ENCODE assay signal across 15 cellular contexts in the genomic region with DNA sequence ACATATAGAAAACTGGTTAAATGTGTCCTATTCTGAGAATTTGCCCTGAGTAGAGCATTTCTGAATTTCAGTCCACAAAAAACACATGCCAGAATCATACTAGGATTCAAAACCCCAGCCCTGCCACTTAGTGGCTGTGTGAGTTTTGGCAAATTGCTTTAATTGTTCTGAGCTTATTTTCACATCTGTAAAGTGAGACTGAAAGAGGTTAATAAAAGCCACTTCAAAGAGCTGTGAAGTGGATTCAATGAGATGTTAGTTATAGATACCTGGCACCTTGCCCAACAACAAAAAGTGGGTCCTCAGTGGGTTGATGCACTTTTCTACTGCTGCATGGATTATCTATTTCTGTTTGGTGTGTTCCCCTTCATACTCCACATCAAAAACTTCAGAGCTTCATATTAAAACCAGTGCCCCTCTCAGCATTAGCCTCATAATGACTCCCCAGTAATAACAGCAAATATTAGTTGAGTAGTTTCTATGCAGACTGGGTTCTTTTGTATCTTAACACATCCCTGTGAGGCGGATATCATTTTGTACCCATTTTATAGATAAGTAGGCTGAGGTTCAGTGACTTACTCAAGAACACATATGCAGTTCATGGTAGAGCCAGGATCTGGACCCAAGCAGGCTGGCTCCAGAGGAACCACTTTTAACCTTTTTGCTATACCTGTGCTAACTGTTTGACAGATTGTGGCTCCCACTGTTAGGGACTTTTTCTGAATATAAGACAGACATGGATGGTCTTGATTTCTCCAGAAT. TPM values are rescaled to one million over a fixed set of nuclear protein-coding genes. Genes with fewer than 3 reads are reported as not detected.
DNase-seq lines count a peak whose midpoint lies in the region; ATAC-seq and TF ChIP-seq lines count a peak whose summit lies in the region.
"Had no signal": no experiment of that assay in that cellular context is flagged by ENCODE, and none has a peak within 500 bp of the region (broad histone marks: within the 10 kb centered on the region; RNA-seq: fewer than 3 reads in every experiment).

No MANE protein-coding gene starts in this region.

- no peaks in the 10 kb centered on the region for H3K27me3 Mint-ChIP-seq in activated CD8-positive, alpha-beta T cell treated with anti-CD3 and anti-CD28 coated beads, Interleukin-2, amount 10 ng/mL, durations not matched to agents 7 days and 5 days (ENCODE audit: low read depth)

- 73% methylated on average over 1 of the region's 1 CpG for WGBS in mammary epithelial cell (ENCODE audit: low coverage, missing lambda C conversion rate)

- peaks cover 46% of the 10 kb centered on the region for H3K4me1 Mint-ChIP-seq in activated CD8-positive, alpha-beta T cell treated with anti-CD3 and anti-CD28 coated beads, Interleukin-2, amount 10 ng/mL, durations not matched to agents 7 days and 5 days (ENCODE audit: low read depth)

- H3K27me3 ChIP-seq in left ventricle myocardium inferior (ENCODE audit: low read depth) = no peaks in the 10 kb centered on the region
- H3K27me3 ChIP-seq in mammary epithelial cell (ENCODE audit: insufficient read depth, low read length) = no peaks in the 10 kb centered on the region
- H3K27me3 ChIP-seq: spleen had no signal

- POLR2A ChIA-PET in activated CD8-positive, alpha-beta T cell treated with anti-CD3 and anti-CD28 coated beads, Interleukin-2, amount 10 ng/mL, durations not matched to agents 7 days and 5 days (lab: Charles Lee) = interaction anchor here (0.6 to 3.2 kb wide), 9 partner anchors 10 to 302 kb away, joined by 3 to 31 read pairs (median 5); no protein-coding TSS in a partner anchor

- no peak overlapping the region for H3K4me2 ChIP-seq in mammary epithelial cell (ENCODE audit: insufficient read depth, low read depth, low read length)
- H3K4me2 ChIP-seq: SK-N-SH had no signal

- intact Hi-C loops in left ventricle myocardium inferior (cut with micrococcal nuclease) = loop anchor here (10.0 kb wide), 1 partner anchor 77 kb away; no protein-coding TSS in a partner anchor
- intact Hi-C loops in Right ventricle myocardium inferior (cut with DNase I) = loop anchor here (10.0 kb wide), 1 partner anchor 107 kb away; no protein-coding TSS in a partner anchor
- intact Hi-C loops in mammary epithelial cell (cut with micrococcal nuclease) = no loop called here

- TF ChIP-seq CTCF in left ventricle myocardium inferior (IDR thresholded peaks at IDR 0.05; ENCODE audit: borderline replicate concordance) (no peak), GM10266 (IDR thresholded peaks at IDR 0.05; ENCODE audit: control insufficient read depth, insufficient read depth, low read depth, missing control alignments) (no peak), mammary epithelial cell (conservative IDR thresholded peaks at IDR 0.05 in 1 of 2, IDR thresholded peaks at IDR 0.05 in 1 of 2; ENCODE audit: extremely low read depth in 1 of 2, insufficient read depth in 1 of 2, low read depth in 1 of 2, low read length in 2 of 2) (no peak)

- ATAC-seq in Right ventricle myocardium inferior (no peak), left lobe of liver (no peak)
- peak; percentile 53 for ATAC-seq in activated CD8-positive, alpha-beta T cell treated with anti-CD3 and anti-CD28 coated beads, Interleukin-2, amount 10 ng/mL, durations not matched to agents 7 days and 5 days
- ATAC-seq in stimulated activated naive CD8-positive, alpha-beta T cell treated with anti-CD3 and anti-CD28 coated beads, Interleukin-15, Interleukin-2, amounts not matched to agents 100 U/mL and 50 U/mL, for 24 hours = peak; percentile 65

- H4K20me1 ChIP-seq in mammary epithelial cell (ENCODE audit: insufficient read depth, low read length) = no peaks in the 10 kb centered on the region

- peak overlapping the region; percentile 16 for H3K4me3 Mint-ChIP-seq in activated CD8-positive, alpha-beta T cell treated with anti-CD3 and anti-CD28 coated beads, Interleukin-2, amount 10 ng/mL, durations not matched to agents 7 days and 5 days
- H3K4me3 Mint-ChIP-seq: nephron progenitor cell had no signal

- no peaks in the 10 kb centered on the region for H3K9me3 ChIP-seq in left ventricle myocardium inferior (replicated peaks)
- H3K9me3 ChIP-seq in mammary epithelial cell (replicated peaks; ENCODE audit: insufficient read depth, low read length) = no peaks in the 10 kb centered on the region
- H3K9me3 ChIP-seq: SK-N-SH, spleen had no signal

- peaks cover 58% of the 10 kb centered on the region for H3K4me1 ChIP-seq in left ventricle myocardium inferior
- H3K4me1 ChIP-seq in mammary epithelial cell (ENCODE audit: insufficient read depth, low read length) = peaks cover 9% of the 10 kb centered on the region

- H3K27ac Mint-ChIP-seq in activated CD8-positive, alpha-beta T cell treated with anti-CD3 and anti-CD28 coated beads, Interleukin-2, amount 10 ng/mL, durations not matched to agents 7 days and 5 days = peak overlapping the region; percentile 86
- H3K27ac Mint-ChIP-seq: nephron progenitor cell had no signal

- dilution Hi-C loops in mammary epithelial cell (cut with HindIII; ENCODE audit: low sequenced_read_pairs) = no loop called here

- in situ Hi-C loops in mammary epithelial cell (cut with MboI; ENCODE audit: low sequenced_read_pairs in 2 of 2) = no loop called here

- H3K79me2 ChIP-seq in mammary epithelial cell (ENCODE audit: insufficient read depth, low read length) = no peaks in the 10 kb centered on the region

- no peak overlapping the region for H3K9ac ChIP-seq in mammary epithelial cell (ENCODE audit: insufficient read depth, low read length)
- H3K9ac ChIP-seq: SK-N-SH had no signal

- BruUV-seq in mammary epithelial cell (replicated peaks; lab: Mats Ljungman, UMichigan) = no TSS peak

- H3K9me3 Mint-ChIP-seq in activated CD8-positive, alpha-beta T cell treated with anti-CD3 and anti-CD28 coated beads, Interleukin-2, amount 10 ng/mL, durations not matched to agents 7 days and 5 days (ENCODE audit: insufficient read depth) = no peaks in the 10 kb centered on the region

- H3K4me3 ChIP-seq in left ventricle myocardium inferior (no peak overlapping the region), mammary epithelial cell (replicated peaks in 1 of 3; ENCODE audit: insufficient read depth in 1 of 3, low read depth in 2 of 3, low read length in 3 of 3) (no peak overlapping the region)
- H3K4me3 ChIP-seq: spleen had no signal

- CTCF ChIA-PET in activated CD8-positive, alpha-beta T cell treated with anti-CD3 and anti-CD28 coated beads, Interleukin-2, amount 10 ng/mL, durations not matched to agents 7 days and 5 days (lab: Charles Lee) = interaction anchor here (0.7 to 4.5 kb wide), 36 partner anchors 10 to 303 kb away, joined by 3 to 88 read pairs (median 5); partner anchors contain the start of genes ADORA3, ATP5PB, RAP1A and TMIGD3
- CTCF ChIA-PET in mammary epithelial cell (lab: Charles Lee; ENCODE audit: low non-redundant PET) = no interaction called here

- H3K27ac ChIP-seq in left ventricle myocardium inferior (replicated peaks) (peak overlapping the region; percentile 96), mammary epithelial cell (ENCODE audit: insufficient read depth, low read depth, low read length) (no peak overlapping the region)
- H3K27ac ChIP-seq: C4-2B had no signal

- DNase-seq in left ventricle myocardium inferior (no peak), Right ventricle myocardium inferior (ENCODE audit: missing footprints) (no peak), NCI-H2107 (lab: John Stamatoyannopoulos, UW) (peak; percentile 45), GM10266 (ENCODE audit: extremely low spot score) (no peak), left lobe of liver (ENCODE audit: low spot score) (no peak), mammary epithelial cell (no peak)
- peak; percentile 49 for DNase-seq in activated CD8-positive, alpha-beta T cell treated with anti-CD3 and anti-CD28 coated beads, Interleukin-2, amount 10 ng/mL, durations not matched to agents 7 days and 5 days
- peak; percentile 33 for DNase-seq in stimulated activated naive CD8-positive, alpha-beta T cell treated with anti-CD3 and anti-CD28 coated beads, Interleukin-15, Interleukin-2, amounts not matched to agents 100 U/mL and 50 U/mL, for 24 hours
- DNase-seq: activated CD8-positive, alpha-beta memory T cell treated with anti-CD3 and anti-CD28 coated beads, Interleukin-2, amount 50 U/mL, for 4 hours; NCI-H226; nephron progenitor cell; SK-N-SH; spleen; stimulated activated naive CD4-positive, alpha-beta T cell treated with Interleukin-2 at 50 U/mL for 16 hours had no signal

- no peaks in the 10 kb centered on the region for H3K36me3 Mint-ChIP-seq in activated CD8-positive, alpha-beta T cell treated with anti-CD3 and anti-CD28 coated beads, Interleukin-2, amount 10 ng/mL, durations not matched to agents 7 days and 5 days (ENCODE audit: low read depth)

- H3K36me3 ChIP-seq in left ventricle myocardium inferior = no peaks in the 10 kb centered on the region
- H3K36me3 ChIP-seq in mammary epithelial cell (ENCODE audit: insufficient read depth, low read length) = no peaks in the 10 kb centered on the region
- H3K36me3 ChIP-seq: spleen had no signal

- H2AFZ ChIP-seq in mammary epithelial cell (ENCODE audit: low read depth, low read length) = no peak overlapping the region

RNA-seq across cellular contexts. Expression of gene ADORA3, which starts 14.2 kb away (rescaled TPM):
- 3.1 TPM for total RNA-seq in left ventricle myocardium inferior
- 3.8 TPM for total RNA-seq in Right ventricle myocardium inferior
- total RNA-seq in activated CD8-positive, alpha-beta T cell treated with anti-CD3 and anti-CD28 coated beads, Interleukin-2, amount 10 ng/mL, durations not matched to agents 7 days and 5 days = under 1 TPM in 1 of 2 experiments, not detected in 1; 0.18 TPM
- 3.0 TPM for total RNA-seq in left lobe of liver
- not detected for total RNA-seq in mammary epithelial cell
- not detected for polyA plus RNA-seq in mammary epithelial cell
- polyA minus RNA-seq in mammary epithelial cell = not detected
- polyA plus RNA-seq: SK-N-SH had no signal

RNA-seq across cellular contexts. Expression of gene TMIGD3, which starts 14.2 kb away (rescaled TPM):
- total RNA-seq in left ventricle myocardium inferior (0.85 TPM), Right ventricle myocardium inferior (1.7 TPM), left lobe of liver (7.8 TPM), mammary epithelial cell (not detected)
- not detected for total RNA-seq in activated CD8-positive, alpha-beta T cell treated with anti-CD3 and anti-CD28 coated beads, Interleukin-2, amount 10 ng/mL, durations not matched to agents 7 days and 5 days
- not detected for polyA plus RNA-seq in mammary epithelial cell
- not detected for polyA minus RNA-seq in mammary epithelial cell
- polyA plus RNA-seq: SK-N-SH had no signal

RNA-seq across cellular contexts. Expression of gene C1orf162, which starts 43.9 kb away (rescaled TPM):
- total RNA-seq in left ventricle myocardium inferior (5.6 TPM), Right ventricle myocardium inferior (9.5 TPM), left lobe of liver (6.8 TPM), mammary epithelial cell (under 1 TPM; 0.17 to 0.42 TPM)
- 10 to 100 TPM; 40.1 to 42.1 TPM for total RNA-seq in activated CD8-positive, alpha-beta T cell treated with anti-CD3 and anti-CD28 coated beads, Interleukin-2, amount 10 ng/mL, durations not matched to agents 7 days and 5 days
- polyA plus RNA-seq in mammary epithelial cell = 0.16 TPM
- not detected for polyA minus RNA-seq in mammary epithelial cell

Comparison
In these comparisons a context has a peak if more than half of its experiments do, and no peak if none do; other contexts are left out.
1. DNase-seq: peak in NCI-H2107 (single experiment), activated CD8-positive, alpha-beta T cell treated with anti-CD3 and anti-CD28 coated beads, Interleukin-2, amount 10 ng/mL, durations not matched to agents 7 days and 5 days (single experiment) and stimulated activated naive CD8-positive, alpha-beta T cell treated with anti-CD3 and anti-CD28 coated beads, Interleukin-15, Interleukin-2, amounts not matched to agents 100 U/mL and 50 U/mL, for 24 hours (single experiment); none in left ventricle myocardium inferior (single experiment), Right ventricle myocardium inferior (single experiment), GM10266 (single experiment), left lobe of liver (single experiment) and mammary epithelial cell (single experiment).
2. ATAC-seq: peak in activated CD8-positive, alpha-beta T cell treated with anti-CD3 and anti-CD28 coated beads, Interleukin-2, amount 10 ng/mL, durations not matched to agents 7 days and 5 days (single experiment) and stimulated activated naive CD8-positive, alpha-beta T cell treated with anti-CD3 and anti-CD28 coated beads, Interleukin-15, Interleukin-2, amounts not matched to agents 100 U/mL and 50 U/mL, for 24 hours (single experiment); none in Right ventricle myocardium inferior (single experiment) and left lobe of liver (single experiment).